1 cellular context compared by ENCODE assay signal in the genomic region with DNA sequence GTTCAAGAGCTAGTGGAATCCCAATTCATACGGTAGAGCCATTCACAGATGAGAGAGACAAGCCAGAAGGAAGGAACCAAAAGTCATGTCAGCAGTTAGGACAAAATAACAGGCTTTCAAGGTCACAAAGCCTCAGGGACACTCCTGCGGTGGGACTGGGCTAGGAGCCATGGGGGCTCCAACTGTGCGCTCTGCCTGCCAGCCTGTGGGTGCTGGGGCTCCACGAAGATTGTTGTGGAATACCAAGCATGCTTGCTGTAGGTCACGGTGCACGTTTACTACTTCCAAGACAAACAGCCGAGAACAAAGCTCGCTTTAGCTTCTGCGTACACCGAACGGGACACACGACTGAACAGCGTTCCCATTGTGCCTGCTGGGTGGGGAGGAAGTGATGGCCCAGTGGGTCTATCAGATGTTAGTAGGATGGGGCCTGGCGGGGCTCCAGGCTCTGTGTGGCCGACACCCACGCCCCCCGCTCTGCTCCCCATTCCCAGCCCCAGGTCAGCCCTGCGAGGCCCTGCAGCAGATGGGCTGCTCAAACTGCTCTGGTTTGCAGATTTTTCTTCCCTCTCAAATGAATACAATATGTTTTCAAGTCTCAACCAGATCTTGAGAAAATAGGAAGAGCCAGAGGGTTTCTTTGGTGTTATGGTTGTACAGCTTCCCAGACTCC.
TF ChIP-seq lines count a peak whose summit lies in the region.

No MANE protein-coding gene starts in this region.

TF ChIP-seq in HepG2, 621 proteins besides CTCF, POLR2A, EP300 and RAD21 (continued from another document and continues in another):
- TF ChIP-seq, protein P1, sequence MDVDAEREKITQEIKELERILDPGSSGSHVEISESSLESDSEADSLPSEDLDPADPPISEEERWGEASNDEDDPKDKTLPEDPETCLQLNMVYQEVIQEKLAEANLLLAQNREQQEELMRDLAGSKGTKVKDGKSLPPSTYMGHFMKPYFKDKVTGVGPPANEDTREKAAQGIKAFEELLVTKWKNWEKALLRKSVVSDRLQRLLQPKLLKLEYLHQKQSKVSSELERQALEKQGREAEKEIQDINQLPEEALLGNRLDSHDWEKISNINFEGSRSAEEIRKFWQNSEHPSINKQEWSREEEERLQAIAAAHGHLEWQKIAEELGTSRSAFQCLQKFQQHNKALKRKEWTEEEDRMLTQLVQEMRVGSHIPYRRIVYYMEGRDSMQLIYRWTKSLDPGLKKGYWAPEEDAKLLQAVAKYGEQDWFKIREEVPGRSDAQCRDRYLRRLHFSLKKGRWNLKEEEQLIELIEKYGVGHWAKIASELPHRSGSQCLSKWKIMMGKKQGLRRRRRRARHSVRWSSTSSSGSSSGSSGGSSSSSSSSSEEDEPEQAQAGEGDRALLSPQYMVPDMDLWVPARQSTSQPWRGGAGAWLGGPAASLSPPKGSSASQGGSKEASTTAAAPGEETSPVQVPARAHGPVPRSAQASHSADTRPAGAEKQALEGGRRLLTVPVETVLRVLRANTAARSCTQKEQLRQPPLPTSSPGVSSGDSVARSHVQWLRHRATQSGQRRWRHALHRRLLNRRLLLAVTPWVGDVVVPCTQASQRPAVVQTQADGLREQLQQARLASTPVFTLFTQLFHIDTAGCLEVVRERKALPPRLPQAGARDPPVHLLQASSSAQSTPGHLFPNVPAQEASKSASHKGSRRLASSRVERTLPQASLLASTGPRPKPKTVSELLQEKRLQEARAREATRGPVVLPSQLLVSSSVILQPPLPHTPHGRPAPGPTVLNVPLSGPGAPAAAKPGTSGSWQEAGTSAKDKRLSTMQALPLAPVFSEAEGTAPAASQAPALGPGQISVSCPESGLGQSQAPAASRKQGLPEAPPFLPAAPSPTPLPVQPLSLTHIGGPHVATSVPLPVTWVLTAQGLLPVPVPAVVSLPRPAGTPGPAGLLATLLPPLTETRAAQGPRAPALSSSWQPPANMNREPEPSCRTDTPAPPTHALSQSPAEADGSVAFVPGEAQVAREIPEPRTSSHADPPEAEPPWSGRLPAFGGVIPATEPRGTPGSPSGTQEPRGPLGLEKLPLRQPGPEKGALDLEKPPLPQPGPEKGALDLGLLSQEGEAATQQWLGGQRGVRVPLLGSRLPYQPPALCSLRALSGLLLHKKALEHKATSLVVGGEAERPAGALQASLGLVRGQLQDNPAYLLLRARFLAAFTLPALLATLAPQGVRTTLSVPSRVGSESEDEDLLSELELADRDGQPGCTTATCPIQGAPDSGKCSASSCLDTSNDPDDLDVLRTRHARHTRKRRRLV (CRISPR knock-in tag; IDR thresholded peaks at IDR 0.05) = no peak
- TF ChIP-seq ZNF205 (CRISPR knock-in tag; IDR thresholded peaks at IDR 0.05) (peak; percentile 94), PHB2 (IDR thresholded peaks at IDR 0.05; ENCODE audit: partially characterized antibody) (no peak), KDM6A (CRISPR knock-in tag; IDR thresholded peaks at IDR 0.05; ENCODE audit: low read depth) (peak; percentile 51; the same call in 1 of the 2 replicates), HES4 (CRISPR knock-in tag; IDR thresholded peaks at IDR 0.05; ENCODE audit: borderline replicate concordance) (no peak), HNRNPK (IDR thresholded peaks at IDR 0.05; ENCODE audit: low read depth, low read length, poor library complexity, severe bottlenecking) (no peak), SRSF1 (optimal IDR thresholded peaks at IDR 0.05; ENCODE audit: low read depth, low read length) (peak; percentile 58), HOXA3 (CRISPR knock-in tag; IDR thresholded peaks at IDR 0.05) (peak; percentile 89), RBM39 (IDR thresholded peaks at IDR 0.05; ENCODE audit: low read depth, low read length, poor library complexity, severe bottlenecking) (peak; percentile 59), ZNF83 (CRISPR knock-in tag; IDR thresholded peaks at IDR 0.05; ENCODE audit: borderline replicate concordance) (peak; percentile 30; the same call in 1 of the 2 replicates), MIXL1 (CRISPR knock-in tag; IDR thresholded peaks at IDR 0.05) (no peak; the same call in 1 of the 2 replicates), ZNF264 (CRISPR knock-in tag; IDR thresholded peaks at IDR 0.05) (peak; percentile 77; the same call in 1 of the 2 replicates), ZNF558 (CRISPR knock-in tag; IDR thresholded peaks at IDR 0.05; ENCODE audit: borderline replicate concordance) (no peak), ZNF547 (CRISPR knock-in tag; IDR thresholded peaks at IDR 0.05) (0 out of 2 replicates have a peak, but pooled peaks have one; percentile 50), KDM5A (IDR thresholded peaks at IDR 0.05; ENCODE audit: borderline replicate concordance, low read length) (no peak), ZNF383 (CRISPR knock-in tag; IDR thresholded peaks at IDR 0.05; ENCODE audit: borderline replicate concordance) (peak; percentile 73; the same call in 1 of the 2 replicates), TAF15 (IDR thresholded peaks at IDR 0.05; ENCODE audit: low read depth, low read length, poor library complexity, severe bottlenecking) (no peak), ZNF772 (CRISPR knock-in tag; IDR thresholded peaks at IDR 0.05) (peak; percentile 84), CAMTA2 (CRISPR knock-in tag; IDR thresholded peaks at IDR 0.05; ENCODE audit: borderline replicate concordance) (no peak), BCLAF1 (IDR thresholded peaks at IDR 0.05) (no peak), ZMYM3 (CRISPR knock-in tag; IDR thresholded peaks at IDR 0.05) (peak; percentile 49; the same call in 1 of the 2 replicates), TP53 (CRISPR knock-in tag; conservative IDR thresholded peaks at IDR 0.05) (no peak; the same call in 1 of the 2 replicates), RBFOX2 (IDR thresholded peaks at IDR 0.05; ENCODE audit: low read depth, low read length) (peak; percentile 65), ZNF691 (CRISPR knock-in tag; IDR thresholded peaks at IDR 0.05; ENCODE audit: borderline replicate concordance, low read depth) (peak; percentile 89; the same call in 1 of the 2 replicates), ZFX (CRISPR knock-in tag; IDR thresholded peaks at IDR 0.05; ENCODE audit: low read depth) (peak; percentile 81; the same call in 1 of the 2 replicates), ZNF563 (CRISPR knock-in tag; IDR thresholded peaks at IDR 0.05) (no peak), HCFC1 (IDR thresholded peaks at IDR 0.05; ENCODE audit: low read depth, low read length) (no peak), HNF4G (IDR thresholded peaks at IDR 0.05; ENCODE audit: borderline replicate concordance, low read depth, low read length) (peak; percentile 7; the same call in 1 of the 2 replicates), HNF4G (CRISPR knock-in tag; IDR thresholded peaks at IDR 0.05; ENCODE audit: borderline replicate concordance, low read depth) (peak; percentile 70; the same call in 1 of the 2 replicates), ZKSCAN8 (CRISPR knock-in tag; IDR thresholded peaks at IDR 0.05; ENCODE audit: borderline replicate concordance) (peak; percentile 71; the same call in 1 of the 2 replicates), YY1 (IDR thresholded peaks at IDR 0.05; ENCODE audit: insufficient read depth, insufficient replicate concordance, low read depth, low read length) (peak; percentile 54), NRL (CRISPR knock-in tag; IDR thresholded peaks at IDR 0.05; ENCODE audit: borderline replicate concordance) (peak; percentile 65; the same call in 1 of the 2 replicates), WIZ (CRISPR knock-in tag; IDR thresholded peaks at IDR 0.05) (0 out of 2 replicates have a peak, but pooled peaks have one; percentile 49), RFXAP (CRISPR knock-in tag; IDR thresholded peaks at IDR 0.05; ENCODE audit: borderline replicate concordance) (peak; percentile 47; the same call in 1 of the 2 replicates), SIN3A (IDR thresholded peaks at IDR 0.05; ENCODE audit: borderline replicate concordance, low read depth, low read length) (no peak), TSC22D2 (CRISPR knock-in tag; IDR thresholded peaks at IDR 0.05; ENCODE audit: borderline replicate concordance) (no peak), ZNF382 (CRISPR knock-in tag; IDR thresholded peaks at IDR 0.05; ENCODE audit: borderline replicate concordance) (no peak), ZNF446 (CRISPR knock-in tag; IDR thresholded peaks at IDR 0.05) (no peak), BRCA1 (CRISPR knock-in tag; IDR thresholded peaks at IDR 0.05) (no peak), ZNF614 (CRISPR knock-in tag; IDR thresholded peaks at IDR 0.05; ENCODE audit: borderline replicate concordance) (no peak; the same call in none of the 2 replicates), ARNTL (CRISPR knock-in tag; IDR thresholded peaks at IDR 0.05) (peak; percentile 85)
- TF ChIP-seq, protein P2, sequence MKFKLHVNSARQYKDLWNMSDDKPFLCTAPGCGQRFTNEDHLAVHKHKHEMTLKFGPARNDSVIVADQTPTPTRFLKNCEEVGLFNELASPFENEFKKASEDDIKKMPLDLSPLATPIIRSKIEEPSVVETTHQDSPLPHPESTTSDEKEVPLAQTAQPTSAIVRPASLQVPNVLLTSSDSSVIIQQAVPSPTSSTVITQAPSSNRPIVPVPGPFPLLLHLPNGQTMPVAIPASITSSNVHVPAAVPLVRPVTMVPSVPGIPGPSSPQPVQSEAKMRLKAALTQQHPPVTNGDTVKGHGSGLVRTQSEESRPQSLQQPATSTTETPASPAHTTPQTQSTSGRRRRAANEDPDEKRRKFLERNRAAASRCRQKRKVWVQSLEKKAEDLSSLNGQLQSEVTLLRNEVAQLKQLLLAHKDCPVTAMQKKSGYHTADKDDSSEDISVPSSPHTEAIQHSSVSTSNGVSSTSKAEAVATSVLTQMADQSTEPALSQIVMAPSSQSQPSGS (CRISPR knock-in tag; IDR thresholded peaks at IDR 0.05) = 0 out of 2 replicates have a peak, but pooled peaks have one; percentile 66
- TF ChIP-seq, protein P3, sequence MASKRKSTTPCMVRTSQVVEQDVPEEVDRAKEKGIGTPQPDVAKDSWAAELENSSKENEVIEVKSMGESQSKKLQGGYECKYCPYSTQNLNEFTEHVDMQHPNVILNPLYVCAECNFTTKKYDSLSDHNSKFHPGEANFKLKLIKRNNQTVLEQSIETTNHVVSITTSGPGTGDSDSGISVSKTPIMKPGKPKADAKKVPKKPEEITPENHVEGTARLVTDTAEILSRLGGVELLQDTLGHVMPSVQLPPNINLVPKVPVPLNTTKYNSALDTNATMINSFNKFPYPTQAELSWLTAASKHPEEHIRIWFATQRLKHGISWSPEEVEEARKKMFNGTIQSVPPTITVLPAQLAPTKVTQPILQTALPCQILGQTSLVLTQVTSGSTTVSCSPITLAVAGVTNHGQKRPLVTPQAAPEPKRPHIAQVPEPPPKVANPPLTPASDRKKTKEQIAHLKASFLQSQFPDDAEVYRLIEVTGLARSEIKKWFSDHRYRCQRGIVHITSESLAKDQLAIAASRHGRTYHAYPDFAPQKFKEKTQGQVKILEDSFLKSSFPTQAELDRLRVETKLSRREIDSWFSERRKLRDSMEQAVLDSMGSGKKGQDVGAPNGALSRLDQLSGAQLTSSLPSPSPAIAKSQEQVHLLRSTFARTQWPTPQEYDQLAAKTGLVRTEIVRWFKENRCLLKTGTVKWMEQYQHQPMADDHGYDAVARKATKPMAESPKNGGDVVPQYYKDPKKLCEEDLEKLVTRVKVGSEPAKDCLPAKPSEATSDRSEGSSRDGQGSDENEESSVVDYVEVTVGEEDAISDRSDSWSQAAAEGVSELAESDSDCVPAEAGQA (IDR thresholded peaks at IDR 0.05; ENCODE audit: low read depth) = peak; percentile 52; the same call in 1 of the 2 replicates
- TF ChIP-seq, protein P3 (CRISPR knock-in tag; IDR thresholded peaks at IDR 0.05; ENCODE audit: borderline replicate concordance) = no peak
- TF ChIP-seq, protein P4, sequence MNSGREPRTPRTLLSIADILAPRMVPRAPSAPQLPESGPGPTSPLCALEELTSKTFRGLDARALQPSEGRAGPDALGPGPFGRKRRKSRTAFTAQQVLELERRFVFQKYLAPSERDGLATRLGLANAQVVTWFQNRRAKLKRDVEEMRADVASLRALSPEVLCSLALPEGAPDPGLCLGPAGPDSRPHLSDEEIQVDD (CRISPR knock-in tag; IDR thresholded peaks at IDR 0.05; ENCODE audit: borderline replicate concordance) = no peak
- TF ChIP-seq, protein P5, sequence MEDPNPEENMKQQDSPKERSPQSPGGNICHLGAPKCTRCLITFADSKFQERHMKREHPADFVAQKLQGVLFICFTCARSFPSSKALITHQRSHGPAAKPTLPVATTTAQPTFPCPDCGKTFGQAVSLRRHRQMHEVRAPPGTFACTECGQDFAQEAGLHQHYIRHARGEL (CRISPR knock-in tag; IDR thresholded peaks at IDR 0.05) = no peak
